In genomic region chr2:181376442-181376841, GRCh38 we compare ENCODE assay signal across 11 cellular contexts.
"Had no signal": no experiment of that assay in that cellular context is flagged by ENCODE, and none has a peak within 500 bp of the region (broad histone marks: within the 10 kb centered on the region; RNA-seq: fewer than 3 reads in every experiment).

No MANE protein-coding gene starts in this region.

- H3K4me1 ChIP-seq: thyroid gland had no signal

- H3K4me3 ChIP-seq: hepatocyte, thyroid gland, uterus had no signal

- H3K27ac ChIP-seq: hepatocyte, neutrophil, thyroid gland, uterus had no signal

- H3K4me2 ChIP-seq: hepatocyte had no signal

- ATAC-seq: effector memory CD8-positive, alpha-beta T cell; naive thymus-derived CD4-positive, alpha-beta T cell had no signal

- H2AFZ ChIP-seq: hepatocyte had no signal

- DNase-seq: activated CD4-positive, alpha-beta T cell treated with anti-CD3 and anti-CD28 coated beads, Interleukin-2, amount 10 ng/mL, durations not matched to agents 7 days and 5 days; activated CD4-positive, CD25-positive, alpha-beta regulatory T cell; activated CD8-positive, alpha-beta memory T cell treated with anti-CD3 and anti-CD28 coated beads for 24 hours; activated naive CD4-positive, alpha-beta T cell treated with anti-CD3 and anti-CD28 coated beads, Interleukin-2, amount 50 U/mL, for 16 hours; effector memory CD8-positive, alpha-beta T cell; naive thymus-derived CD4-positive, alpha-beta T cell; posterior cingulate gyrus; thyroid gland; uterus had no signal

- H3K27me3 ChIP-seq: hepatocyte, neutrophil, thyroid gland, uterus had no signal

- H3K36me3 ChIP-seq: neutrophil, thyroid gland, uterus had no signal

- H3K79me2 ChIP-seq: hepatocyte had no signal

- H3K9me3 ChIP-seq: neutrophil, thyroid gland, uterus had no signal
